In the genomic region with DNA sequence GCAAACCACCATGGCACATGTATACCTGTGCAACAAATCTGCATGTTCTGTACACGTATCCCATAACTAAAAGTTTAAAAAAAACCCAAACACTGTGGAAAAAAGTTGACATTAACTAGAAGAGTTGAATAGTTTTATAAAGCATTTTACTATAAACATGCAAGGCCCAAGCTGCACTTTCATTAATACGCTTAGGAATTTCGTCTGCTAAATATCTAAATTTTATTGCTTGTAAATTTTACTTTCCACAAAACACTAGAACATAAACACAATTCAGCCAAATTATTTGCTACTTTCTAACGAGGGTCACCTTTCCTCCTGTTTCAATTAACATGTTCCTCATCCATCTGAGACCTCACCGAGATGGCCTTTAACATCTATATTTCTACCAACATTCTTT, we compare ENCODE assay signal across 8 cellular contexts.
"Had no signal": no experiment of that assay in that cellular context is flagged by ENCODE, and none has a peak within 500 bp of the region (broad histone marks: within the 10 kb centered on the region; RNA-seq: fewer than 3 reads in every experiment).

No MANE protein-coding gene starts in this region.

- DNase-seq: GM23248, GOT3, H7, H9, HCEC 1CT, HFFc6 had no signal

- H3K9me3 ChIP-seq: HAP-1 had no signal

- H3K36me3 ChIP-seq: HAP-1 had no signal

- H3K4me3 ChIP-seq: GM23248, GM23338, HAP-1 had no signal

- H3K27ac ChIP-seq: GM23248 had no signal

- H3K4me1 ChIP-seq: HAP-1 had no signal
